1 cellular context compared by ENCODE assay signal in the genomic region with DNA sequence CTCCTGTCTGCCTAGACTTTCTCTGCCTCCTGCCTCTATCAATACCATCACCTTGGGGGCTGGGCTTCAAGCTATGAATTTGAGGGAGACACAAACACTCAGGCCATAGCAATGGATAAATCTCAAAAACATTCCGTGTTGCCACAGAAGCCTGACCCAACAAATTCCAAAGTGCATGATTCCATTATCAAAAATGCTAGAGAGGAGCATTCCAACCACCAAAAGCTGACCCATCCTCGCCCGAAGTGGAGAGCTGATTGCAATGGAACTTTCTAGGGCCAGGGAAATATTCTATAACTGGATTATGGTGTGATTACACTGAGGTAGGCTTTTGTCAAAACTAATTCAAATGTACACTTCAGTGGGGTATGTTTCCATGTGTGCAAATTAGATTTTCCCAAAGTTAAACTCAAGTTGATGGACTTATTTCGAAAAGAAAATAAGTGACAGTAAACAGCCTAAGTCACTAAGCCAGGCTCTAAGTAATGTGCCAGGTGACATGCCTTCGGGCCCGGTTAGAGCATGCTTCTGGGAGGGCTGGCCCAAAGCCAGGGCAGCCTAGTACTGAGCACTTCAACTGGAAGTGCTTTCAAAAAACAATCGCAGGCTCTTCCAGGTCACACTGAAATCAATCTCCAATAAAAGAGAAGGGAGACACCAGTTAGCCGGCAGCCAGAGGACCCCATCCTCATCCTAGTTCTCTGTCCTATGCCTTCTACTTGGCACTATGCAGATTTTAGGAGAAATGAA.
A peak's percentile ranks its signal among the peaks of the same experiment; 100 is the strongest.
TF ChIP-seq lines count a peak whose summit lies in the region.

No MANE protein-coding gene starts in this region.

TF ChIP-seq in IMR-90, 13 proteins besides CTCF, POLR2A, EP300 and RAD21 (continued from another document):
- TF ChIP-seq, protein P1, sequence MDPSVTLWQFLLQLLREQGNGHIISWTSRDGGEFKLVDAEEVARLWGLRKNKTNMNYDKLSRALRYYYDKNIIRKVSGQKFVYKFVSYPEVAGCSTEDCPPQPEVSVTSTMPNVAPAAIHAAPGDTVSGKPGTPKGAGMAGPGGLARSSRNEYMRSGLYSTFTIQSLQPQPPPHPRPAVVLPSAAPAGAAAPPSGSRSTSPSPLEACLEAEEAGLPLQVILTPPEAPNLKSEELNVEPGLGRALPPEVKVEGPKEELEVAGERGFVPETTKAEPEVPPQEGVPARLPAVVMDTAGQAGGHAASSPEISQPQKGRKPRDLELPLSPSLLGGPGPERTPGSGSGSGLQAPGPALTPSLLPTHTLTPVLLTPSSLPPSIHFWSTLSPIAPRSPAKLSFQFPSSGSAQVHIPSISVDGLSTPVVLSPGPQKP (IDR thresholded peaks at IDR 0.05; ENCODE audit: borderline replicate concordance, low read depth, low read length) = no peak
- TF ChIP-seq RCOR1 (IDR thresholded peaks at IDR 0.05; ENCODE audit: insufficient replicate concordance, low read length) (no peak), FOS (IDR thresholded peaks at IDR 0.05; ENCODE audit: low read depth, low read length) (peak; percentile 46), BHLHE40 (IDR thresholded peaks at IDR 0.05; ENCODE audit: low read depth, low read length) (peak; percentile 31; the same call in 1 of the 2 replicates), MXI1 (IDR thresholded peaks at IDR 0.05; ENCODE audit: borderline replicate concordance, low read depth, low read length) (no peak)
TF ChIP-seq in IMR-90: peak in this region for 4.
